ENCODE assay signal across 16 cellular contexts in the genomic region with DNA sequence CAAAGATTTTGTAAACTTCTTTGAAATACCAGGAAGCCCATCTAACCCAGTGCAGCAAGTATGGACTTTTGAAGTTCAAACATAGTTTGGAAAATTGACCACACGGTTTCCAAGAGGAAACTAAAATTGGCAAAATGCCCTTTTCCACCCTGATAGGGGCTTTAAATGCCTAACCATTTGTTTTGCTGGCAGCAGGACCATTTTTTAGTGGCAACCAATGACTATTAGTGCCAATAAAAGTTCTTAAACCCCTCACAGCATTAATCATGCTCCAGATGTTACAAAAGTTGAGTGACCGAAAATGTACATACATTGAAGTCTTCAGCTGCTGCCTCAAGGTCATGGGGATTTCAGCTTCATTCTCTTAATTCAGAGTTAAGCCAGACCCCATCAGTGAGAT. TPM values are rescaled to one million over a fixed set of nuclear protein-coding genes. Genes with fewer than 3 reads are reported as not detected.
DNase-seq lines count a peak whose midpoint lies in the region; ATAC-seq, FAIRE-seq and TF ChIP-seq lines count a peak whose summit lies in the region.
"Had no signal": no experiment of that assay in that cellular context is flagged by ENCODE, and none has a peak within 500 bp of the region (broad histone marks: within the 10 kb centered on the region; RNA-seq: fewer than 3 reads in every experiment).

No MANE protein-coding gene starts in this region.

- no peaks in the 10 kb centered on the region for H3K9me2 ChIP-seq in HCT116 (ENCODE audit: insufficient read depth)

- no peak for DNase-seq in HCT116 (ENCODE audit: low read depth, low spot score)
- peak; percentile 35 for DNase-seq in astrocyte (ENCODE audit: low read depth)
- DNase-seq in fibroblast of the aortic adventitia (ENCODE audit: low read depth): peak; percentile 58
- no peak for DNase-seq in gastrocnemius medialis
- no peak for DNase-seq in NCI-H2107 (lab: John Stamatoyannopoulos, UW)
- no peak for DNase-seq in hypothalamus (lab: John Stamatoyannopoulos, UW)
- DNase-seq in AML-193 (lab: John Stamatoyannopoulos, UW): no peak
- no peak for DNase-seq in activated CD4-positive, alpha-beta T cell treated with anti-CD3 and anti-CD28 coated beads, Interleukin-2, amount 10 ng/mL, durations not matched to agents 7 days and 5 days
- DNase-seq: activated CD4-positive, alpha-beta T cell treated with anti-CD3 and anti-CD28 coated beads for 1 hour; activated naive CD8-positive, alpha-beta T cell treated with anti-CD3 and anti-CD28 coated beads, Interleukin-2, amount 50 U/mL, for 24 hours; activated T-cell treated with anti-CD3 and anti-CD28 coated beads, Interleukin-2, amount 50 U/mL, for 1 hour; effector memory CD8-positive, alpha-beta T cell; NCI-H1105; ovary had no signal

- peak overlapping the region; percentile 56 for H2AFZ ChIP-seq in HCT116 (ENCODE audit: low read depth, low read length, poor library complexity, severe bottlenecking)
- H2AFZ ChIP-seq in astrocyte (ENCODE audit: low read depth, low read length): no peak overlapping the region

- no peaks in the 10 kb centered on the region for H3K27me3 Mint-ChIP-seq in astrocyte (ENCODE audit: low read depth, unreplicated experiment)
- H3K27me3 Mint-ChIP-seq in activated CD4-positive, alpha-beta T cell treated with anti-CD3 and anti-CD28 coated beads, Interleukin-2, amount 10 ng/mL, durations not matched to agents 7 days and 5 days: peaks cover 6% of the 10 kb centered on the region
- H3K27me3 Mint-ChIP-seq: activated naive CD8-positive, alpha-beta T cell treated with anti-CD3 and anti-CD28 coated beads, Interleukin-2, amount 50 U/mL, for 24 hours had no signal

- H3K4me1 ChIP-seq in HCT116 (ENCODE audit: control insufficient read depth in 1 of 2, insufficient read depth in 2 of 2, low read length in 2 of 2) (peaks cover 27 to 33% of the 10 kb centered on the region in 2 experiments), astrocyte (ENCODE audit: insufficient read depth, low read length) (peaks cover 25% of the 10 kb centered on the region), gastrocnemius medialis (peaks cover 13 to 28% of the 10 kb centered on the region in 2 donors)

- H3K79me2 ChIP-seq in HCT116 (ENCODE audit: insufficient read depth, low read length) (no peaks in the 10 kb centered on the region), astrocyte (ENCODE audit: insufficient read depth, low read length) (peaks cover 15% of the 10 kb centered on the region)

- no peaks in the 10 kb centered on the region for H3K36me3 Mint-ChIP-seq in astrocyte (ENCODE audit: low read depth, unreplicated experiment)
- H3K36me3 Mint-ChIP-seq in activated CD4-positive, alpha-beta T cell treated with anti-CD3 and anti-CD28 coated beads, Interleukin-2, amount 10 ng/mL, durations not matched to agents 7 days and 5 days (ENCODE audit: low read depth): no peaks in the 10 kb centered on the region

- H3K27ac ChIP-seq in HCT116 (ENCODE audit: low read depth, low read length): peak overlapping the region; percentile 73; the same call in 1 of the 2 replicates
- peak overlapping the region; percentile 95 for H3K27ac ChIP-seq in astrocyte (ENCODE audit: low read depth, low read length)
- peak overlapping the region; percentile 85 to 93 (median 87) for H3K27ac ChIP-seq in gastrocnemius medialis
- H3K27ac ChIP-seq: ovary had no signal

- TF ChIP-seq CTCF in HCT116 (IDR thresholded peaks at IDR 0.05 in 2 of 3, conservative IDR thresholded peaks at IDR 0.05 in 1 of 3; ENCODE audit: borderline replicate concordance in 1 of 3, insufficient read depth in 1 of 3, low read depth in 2 of 3, low read length in 2 of 3) (no peak), astrocyte (IDR thresholded peaks at IDR 0.05; ENCODE audit: insufficient read depth, low read depth, low read length) (no peak), fibroblast of the aortic adventitia (IDR thresholded peaks at IDR 0.05; ENCODE audit: insufficient read depth, low read length) (no peak), gastrocnemius medialis (IDR thresholded peaks at IDR 0.05 in 4 of 5, conservative IDR thresholded peaks at IDR 0.05 in 1 of 5) (no peak)

- in situ Hi-C loops in gastrocnemius medialis (cut with MboI; ENCODE audit: low sequenced_read_pairs in 4 of 4): no loop called here

- RAD21 ChIA-PET in HCT116 (lab: Charles Lee; ENCODE audit: low non-redundant PET in 1 of 2, low total read pairs in 2 of 2, uncharacterized antibody in 2 of 2, unreplicated experiment in 2 of 2): no interaction called here

- peaks cover 32% of the 10 kb centered on the region for H3K4me1 Mint-ChIP-seq in astrocyte (ENCODE audit: low read depth, unreplicated experiment)
- H3K4me1 Mint-ChIP-seq in activated CD4-positive, alpha-beta T cell treated with anti-CD3 and anti-CD28 coated beads, Interleukin-2, amount 10 ng/mL, durations not matched to agents 7 days and 5 days: no peaks in the 10 kb centered on the region
- H3K4me1 Mint-ChIP-seq: activated naive CD8-positive, alpha-beta T cell treated with anti-CD3 and anti-CD28 coated beads, Interleukin-2, amount 50 U/mL, for 24 hours had no signal

- POLR2A ChIA-PET in HCT116 (lab: Charles Lee): interaction anchor here (1.2 to 2.5 kb wide), 3 partner anchors 11 to 44 kb away, joined by 3 to 12 read pairs (median 9); no protein-coding TSS in a partner anchor
- POLR2A ChIA-PET in activated CD4-positive, alpha-beta T cell treated with anti-CD3 and anti-CD28 coated beads, Interleukin-2, amount 10 ng/mL, durations not matched to agents 7 days and 5 days (lab: Charles Lee): no interaction called here

- TF ChIP-seq POLR2A in HCT116 (IDR thresholded peaks at IDR 0.05; ENCODE audit: borderline replicate concordance, extremely low read depth, insufficient read depth, insufficient read length) (no peak), gastrocnemius medialis (IDR thresholded peaks at IDR 0.05) (no peak)

- TF ChIP-seq RAD21 in HCT116 (IDR thresholded peaks at IDR 0.05; ENCODE audit: low read depth): no peak

- CTCF ChIA-PET in HCT116 (lab: Charles Lee): interaction anchor here (1.6 kb wide), 1 partner anchor 12 kb away, joined by 5 read pairs; no protein-coding TSS in a partner anchor
- CTCF ChIA-PET in activated CD4-positive, alpha-beta T cell treated with anti-CD3 and anti-CD28 coated beads, Interleukin-2, amount 10 ng/mL, durations not matched to agents 7 days and 5 days (lab: Charles Lee): no interaction called here

- no peaks in the 10 kb centered on the region for H3K36me3 ChIP-seq in HCT116 (ENCODE audit: control insufficient read depth in 1 of 2, insufficient read depth in 2 of 2, low read length in 2 of 2)
- H3K36me3 ChIP-seq in astrocyte (ENCODE audit: insufficient read depth, low read length): no peaks in the 10 kb centered on the region
- H3K36me3 ChIP-seq in gastrocnemius medialis: no peaks in the 10 kb centered on the region
- H3K36me3 ChIP-seq: ovary had no signal

- intact Hi-C loops in HCT116 (cut with micrococcal nuclease) (no loop called here), gastrocnemius medialis (cut with DNase I; ENCODE audit: low total_unique reads) (no loop called here)

- H3K9ac ChIP-seq in HCT116 (ENCODE audit: low read length) (peak overlapping the region; percentile 43), astrocyte (ENCODE audit: low read length) (peak overlapping the region; percentile 77)

- BruUV-seq in HCT116 (replicated peaks; lab: Mats Ljungman, UMichigan): no TSS peak

- peak overlapping the region; percentile 70 for H3K4me2 ChIP-seq in HCT116 (ENCODE audit: low read length)
- peak overlapping the region; percentile 74 for H3K4me2 ChIP-seq in astrocyte (ENCODE audit: low read length)

- peaks cover 3% of the 10 kb centered on the region for H3K9me3 Mint-ChIP-seq in astrocyte (ENCODE audit: unreplicated experiment)
- no peaks in the 10 kb centered on the region for H3K9me3 Mint-ChIP-seq in activated CD4-positive, alpha-beta T cell treated with anti-CD3 and anti-CD28 coated beads, Interleukin-2, amount 10 ng/mL, durations not matched to agents 7 days and 5 days
- H3K9me3 Mint-ChIP-seq: activated naive CD8-positive, alpha-beta T cell treated with anti-CD3 and anti-CD28 coated beads, Interleukin-2, amount 50 U/mL, for 24 hours; effector memory CD8-positive, alpha-beta T cell; T-helper 1 cell treated with Interleukin-12 subunit alpha and Interleukin-12 subunit beta and Interleukin-4 antibody, amounts not matched to agents 30 μg/mL and 1 μg/mL, for 36 hours had no signal

- H3K27me3 ChIP-seq in HCT116 (ENCODE audit: insufficient read depth, low read length): no peaks in the 10 kb centered on the region
- no peaks in the 10 kb centered on the region for H3K27me3 ChIP-seq in astrocyte (ENCODE audit: insufficient read depth, low read length)
- H3K27me3 ChIP-seq in gastrocnemius medialis: no peaks in the 10 kb centered on the region
- H3K27me3 ChIP-seq: ovary had no signal

- H3K4me3 ChIP-seq in HCT116 (replicated peaks in 1 of 2; ENCODE audit: low read depth in 1 of 2, low read length in 2 of 2) (peak overlapping the region in 1 of 2 experiments; percentile 37; a peak in 1 of 4 replicates), astrocyte (ENCODE audit: insufficient read depth, low read depth, low read length) (no peak overlapping the region), fibroblast of the aortic adventitia (ENCODE audit: low read depth, low read length) (no peak overlapping the region), gastrocnemius medialis (no peak overlapping the region)
- H3K4me3 ChIP-seq: ovary had no signal

- no peak for FAIRE-seq in astrocyte (lab: Jason Lieb, UNC)
- FAIRE-seq: urothelium cell line had no signal

- ATAC-seq in HCT116: no peak
- no peak for ATAC-seq in gastrocnemius medialis
- ATAC-seq: activated naive CD8-positive, alpha-beta T cell treated with anti-CD3 and anti-CD28 coated beads, Interleukin-2, amount 50 U/mL, for 24 hours; effector memory CD8-positive, alpha-beta T cell had no signal

- H3K4me3 Mint-ChIP-seq in astrocyte (ENCODE audit: unreplicated experiment): no peak overlapping the region
- no peak overlapping the region for H3K4me3 Mint-ChIP-seq in activated CD4-positive, alpha-beta T cell treated with anti-CD3 and anti-CD28 coated beads, Interleukin-2, amount 10 ng/mL, durations not matched to agents 7 days and 5 days
- H3K4me3 Mint-ChIP-seq: activated naive CD8-positive, alpha-beta T cell treated with anti-CD3 and anti-CD28 coated beads, Interleukin-2, amount 50 U/mL, for 24 hours; effector memory CD8-positive, alpha-beta T cell; T-helper 1 cell treated with Interleukin-12 subunit alpha and Interleukin-12 subunit beta and Interleukin-4 antibody, amounts not matched to agents 30 μg/mL and 1 μg/mL, for 36 hours had no signal

- peak overlapping the region; percentile 86 for H3K27ac Mint-ChIP-seq in astrocyte (ENCODE audit: unreplicated experiment)
- H3K27ac Mint-ChIP-seq in activated CD4-positive, alpha-beta T cell treated with anti-CD3 and anti-CD28 coated beads, Interleukin-2, amount 10 ng/mL, durations not matched to agents 7 days and 5 days: no peak overlapping the region
- H3K27ac Mint-ChIP-seq: activated naive CD8-positive, alpha-beta T cell treated with anti-CD3 and anti-CD28 coated beads, Interleukin-2, amount 50 U/mL, for 24 hours; effector memory CD8-positive, alpha-beta T cell; T-helper 1 cell treated with Interleukin-12 subunit alpha and Interleukin-12 subunit beta and Interleukin-4 antibody, amounts not matched to agents 30 μg/mL and 1 μg/mL, for 36 hours had no signal

- no peaks in the 10 kb centered on the region for H3K9me3 ChIP-seq in HCT116 (ENCODE audit: control insufficient read depth in 1 of 2, insufficient read depth in 1 of 2, low read depth in 1 of 2, low read length in 2 of 2)
- H3K9me3 ChIP-seq in astrocyte (ENCODE audit: insufficient read depth, low read depth, low read length): no peaks in the 10 kb centered on the region
- H3K9me3 ChIP-seq in gastrocnemius medialis: no peaks in the 10 kb centered on the region
- H3K9me3 ChIP-seq: ovary had no signal

- H4K20me1 ChIP-seq in HCT116 (ENCODE audit: insufficient read depth) (no peaks in the 10 kb centered on the region), astrocyte (ENCODE audit: insufficient read depth, low read length) (no peaks in the 10 kb centered on the region)

RNA-seq across cellular contexts. Expression of a gene that starts 46.4 kb away (rescaled TPM):
- 100 TPM for total RNA-seq in HCT116 (2021; ENCODE audit: unreplicated experiment)
- polyA plus RNA-seq in HCT116 (2012): 39.7 and 44.9 TPM in 2 replicates
- 749 and 829 TPM in 2 replicates for total RNA-seq in astrocyte
- 131 and 148 TPM in 2 replicates for total RNA-seq in fibroblast of the aortic adventitia (ENCODE audit: low replicate concordance)
- 100 to 1,000 TPM in 1 of 4 donors, 10 to 100 TPM in 3; 56.1 to 112 (median 62.2) TPM for total RNA-seq in gastrocnemius medialis
- not detected for total RNA-seq in activated CD4-positive, alpha-beta T cell treated with anti-CD3 and anti-CD28 coated beads, Interleukin-2, amount 10 ng/mL, durations not matched to agents 7 days and 5 days

Comparison
In these comparisons a context has a peak if more than half of its experiments do, and no peak if none do; other contexts are left out.
1. DNase-seq: peak in astrocyte (single experiment) and fibroblast of the aortic adventitia (single experiment); none in HCT116 (single experiment), gastrocnemius medialis (0 of 2), NCI-H2107 (single experiment), hypothalamus (0 of 51), AML-193 (0 of 2) and activated CD4-positive, alpha-beta T cell treated with anti-CD3 and anti-CD28 coated beads, Interleukin-2, amount 10 ng/mL, durations not matched to agents 7 days and 5 days (single experiment).
2. RNA of a gene that starts 46.4 kb away (total RNA-seq): 749 to 829 TPM in astrocyte, 131 to 148 TPM in fibroblast of the aortic adventitia, 100 TPM in HCT116 (single experiment) and 56.1 to 112 TPM in gastrocnemius medialis; not detected in activated CD4-positive, alpha-beta T cell treated with anti-CD3 and anti-CD28 coated beads, Interleukin-2, amount 10 ng/mL, durations not matched to agents 7 days and 5 days; every median in the first group is over 10 times any median in the second.
3. Peak in every context shown above with its lines, with median percentiles within 50 percentile points of each other: H3K27ac ChIP-seq.